ENCODE assay signal across 17 cellular contexts in the genomic region with DNA sequence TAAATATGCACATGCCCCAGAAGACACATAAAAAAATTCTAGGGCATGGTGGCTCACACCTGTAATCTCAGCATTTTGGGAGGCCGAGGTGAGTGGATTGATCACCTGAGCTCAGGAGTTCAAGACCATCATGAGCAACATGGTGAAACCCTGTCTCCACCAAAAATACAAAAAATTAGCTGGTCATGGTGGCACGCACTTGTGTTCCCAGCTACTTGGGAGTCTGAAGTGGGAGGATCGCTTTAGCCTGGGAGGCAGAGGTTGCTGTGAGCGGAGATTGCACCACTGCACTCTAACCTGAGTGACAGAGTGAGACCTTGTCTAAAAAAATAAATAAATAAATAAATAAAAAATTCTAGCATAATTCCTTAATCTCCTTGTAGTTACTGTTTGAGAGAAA. TPM values are rescaled to one million over a fixed set of nuclear protein-coding genes. Genes with fewer than 3 reads are reported as not detected.
A peak's percentile ranks its signal among the peaks of the same experiment; 100 is the strongest.
DNase-seq lines count a peak whose midpoint lies in the region; ATAC-seq and TF ChIP-seq lines count a peak whose summit lies in the region.
"Had no signal": no experiment of that assay in that cellular context is flagged by ENCODE, and none has a peak within 500 bp of the region (broad histone marks: within the 10 kb centered on the region; RNA-seq: fewer than 3 reads in every experiment).

No MANE protein-coding gene starts in this region.

- no peaks in the 10 kb centered on the region for H3K9me2 ChIP-seq in SK-N-SH

- no peaks in the 10 kb centered on the region for H3K9me3 Mint-ChIP-seq in T-helper 1 cell treated with Interleukin-12 subunit alpha and Interleukin-12 subunit beta and Interleukin-4 antibody, amounts not matched to agents 30 μg/mL and 1 μg/mL, for 36 hours
- peaks cover 0 to 2% (median 0%) of the 10 kb centered on the region in 7 donors for H3K9me3 Mint-ChIP-seq in CD4-positive, CD25-positive, alpha-beta regulatory T cell
- H3K9me3 Mint-ChIP-seq in activated CD8-positive, alpha-beta T cell treated with anti-CD3 and anti-CD28 coated beads, Interleukin-2, amount 10 ng/mL, durations not matched to agents 7 days and 5 days (ENCODE audit: insufficient read depth): no peaks in the 10 kb centered on the region
- no peaks in the 10 kb centered on the region for H3K9me3 Mint-ChIP-seq in effector memory CD8-positive, alpha-beta T cell
- H3K9me3 Mint-ChIP-seq: HFFc6, IgD-negative memory B cell had no signal

- peak overlapping the region; percentile 97 for H3K27ac ChIP-seq in CD4-positive, CD25-positive, alpha-beta regulatory T cell (ENCODE audit: insufficient read depth, low read length, poor library complexity, severe bottlenecking)
- no peak overlapping the region for H3K27ac ChIP-seq in SK-N-SH (ENCODE audit: low read depth in 2 of 2, low read length in 1 of 2)
- H3K27ac ChIP-seq: 22Rv1, coronary artery, pancreas had no signal

- peaks cover 43% of the 10 kb centered on the region for H3K36me3 ChIP-seq in CD4-positive, CD25-positive, alpha-beta regulatory T cell (ENCODE audit: control insufficient read depth, insufficient read depth, low read length)
- H3K36me3 ChIP-seq in SK-N-SH (replicated peaks in 1 of 2; ENCODE audit: control insufficient read depth in 1 of 2, insufficient read depth in 2 of 2, low read length in 1 of 2): no peaks in the 10 kb centered on the region
- H3K36me3 ChIP-seq: pancreas had no signal

- ATAC-seq in CD4-positive, CD25-positive, alpha-beta regulatory T cell (ENCODE audit: low read depth in 2 of 2): no peak
- ATAC-seq in activated CD8-positive, alpha-beta T cell treated with anti-CD3 and anti-CD28 coated beads, Interleukin-2, amount 10 ng/mL, durations not matched to agents 7 days and 5 days: no peak
- ATAC-seq in effector memory CD8-positive, alpha-beta T cell (replicated peaks): no peak
- ATAC-seq: pancreas, sciatic nerve had no signal

- H3K36me3 Mint-ChIP-seq in T-helper 1 cell treated with Interleukin-12 subunit alpha and Interleukin-12 subunit beta and Interleukin-4 antibody, amounts not matched to agents 30 μg/mL and 1 μg/mL, for 36 hours (ENCODE audit: low read depth): peaks cover 63% of the 10 kb centered on the region
- H3K36me3 Mint-ChIP-seq in CD4-positive, CD25-positive, alpha-beta regulatory T cell: peaks cover 33% of the 10 kb centered on the region
- peaks cover 77% of the 10 kb centered on the region for H3K36me3 Mint-ChIP-seq in activated CD8-positive, alpha-beta T cell treated with anti-CD3 and anti-CD28 coated beads, Interleukin-2, amount 10 ng/mL, durations not matched to agents 7 days and 5 days (ENCODE audit: low read depth)
- H3K36me3 Mint-ChIP-seq in effector memory CD8-positive, alpha-beta T cell (ENCODE audit: insufficient read depth): peaks cover 100% of the 10 kb centered on the region

- H3K4me1 ChIP-seq in CD4-positive, CD25-positive, alpha-beta regulatory T cell (ENCODE audit: control insufficient read depth, insufficient read depth, low read length, poor library complexity, severe bottlenecking): peaks cover 56% of the 10 kb centered on the region
- no peaks in the 10 kb centered on the region for H3K4me1 ChIP-seq in SK-N-SH (ENCODE audit: control insufficient read depth in 1 of 2, insufficient read depth in 2 of 2, low read depth in 1 of 2, low read length in 1 of 2)
- H3K4me1 ChIP-seq: pancreas had no signal

- TF ChIP-seq EP300 in SK-N-SH (IDR thresholded peaks at IDR 0.05; ENCODE audit: borderline replicate concordance in 1 of 2, low read depth in 1 of 2, low read length in 1 of 2): no peak

- no peak overlapping the region for H3K9ac ChIP-seq in SK-N-SH

- no peaks in the 10 kb centered on the region for H3F3A ChIP-seq in SK-N-SH (replicated peaks; ENCODE audit: insufficient read depth)

- CTCF ChIA-PET in activated CD8-positive, alpha-beta T cell treated with anti-CD3 and anti-CD28 coated beads, Interleukin-2, amount 10 ng/mL, durations not matched to agents 7 days and 5 days (lab: Charles Lee): interaction anchor here (2.1 to 17.2 kb wide), 4 partner anchors 14 to 111 kb away, joined by 8 to 855 read pairs (median 31); partner anchors contain the start of gene CLEC2B
- CTCF ChIA-PET in SK-N-SH (lab: Yijun Ruan, JAX): interaction anchor here (1.0 to 3.2 kb wide), 2 partner anchors 13 to 48 kb away, joined by 3 to 11 read pairs; no protein-coding TSS in a partner anchor

- H3K4me3 Mint-ChIP-seq in T-helper 1 cell treated with Interleukin-12 subunit alpha and Interleukin-12 subunit beta and Interleukin-4 antibody, amounts not matched to agents 30 μg/mL and 1 μg/mL, for 36 hours: peak overlapping the region; percentile 97
- H3K4me3 Mint-ChIP-seq in CD4-positive, CD25-positive, alpha-beta regulatory T cell: peak overlapping the region; percentile 87 to 99 (median 95)
- H3K4me3 Mint-ChIP-seq in activated CD8-positive, alpha-beta T cell treated with anti-CD3 and anti-CD28 coated beads, Interleukin-2, amount 10 ng/mL, durations not matched to agents 7 days and 5 days: peak overlapping the region; percentile 92
- peak overlapping the region; percentile 91 to 98 for H3K4me3 Mint-ChIP-seq in effector memory CD8-positive, alpha-beta T cell
- H3K4me3 Mint-ChIP-seq: HFFc6 had no signal

- no peaks in the 10 kb centered on the region for H3K27me3 Mint-ChIP-seq in T-helper 1 cell treated with Interleukin-12 subunit alpha and Interleukin-12 subunit beta and Interleukin-4 antibody, amounts not matched to agents 30 μg/mL and 1 μg/mL, for 36 hours (ENCODE audit: low read depth)
- no peaks in the 10 kb centered on the region for H3K27me3 Mint-ChIP-seq in CD4-positive, CD25-positive, alpha-beta regulatory T cell
- no peaks in the 10 kb centered on the region for H3K27me3 Mint-ChIP-seq in activated CD8-positive, alpha-beta T cell treated with anti-CD3 and anti-CD28 coated beads, Interleukin-2, amount 10 ng/mL, durations not matched to agents 7 days and 5 days (ENCODE audit: low read depth)
- H3K27me3 Mint-ChIP-seq in effector memory CD8-positive, alpha-beta T cell: no peaks in the 10 kb centered on the region
- H3K27me3 Mint-ChIP-seq: IgD-negative memory B cell had no signal

- TF ChIP-seq RAD21 in SK-N-SH (IDR thresholded peaks at IDR 0.05; ENCODE audit: low read length): no peak

- H4K20me1 ChIP-seq in SK-N-SH (ENCODE audit: insufficient read depth): no peaks in the 10 kb centered on the region

- 11% methylated on average over 4 of the region's 4 CpGs for WGBS in SK-N-SH (ENCODE audit: low lambda C conversion rate)

- H3K4me3 ChIP-seq in CD4-positive, CD25-positive, alpha-beta regulatory T cell (ENCODE audit: low read depth, low read length): peak overlapping the region; percentile 100
- no peak overlapping the region for H3K4me3 ChIP-seq in SK-N-SH (ENCODE audit: low read depth in 2 of 2, low read length in 1 of 2)
- H3K4me3 ChIP-seq: coronary artery, pancreas had no signal

- H3K9me3 ChIP-seq in CD4-positive, CD25-positive, alpha-beta regulatory T cell (ENCODE audit: control insufficient read depth in 2 of 2, low read length in 2 of 2): no peaks in the 10 kb centered on the region
- H3K9me3 ChIP-seq in SK-N-SH: no peaks in the 10 kb centered on the region
- H3K9me3 ChIP-seq: pancreas had no signal

- H3K79me2 ChIP-seq in SK-N-SH (ENCODE audit: insufficient read depth): no peaks in the 10 kb centered on the region

- POLR2A ChIA-PET in activated CD8-positive, alpha-beta T cell treated with anti-CD3 and anti-CD28 coated beads, Interleukin-2, amount 10 ng/mL, durations not matched to agents 7 days and 5 days (lab: Charles Lee): interaction anchor here (1.0 to 15.5 kb wide), 10 partner anchors 11 to 797 kb away, joined by 3 to 494 read pairs (median 46); partner anchors contain the start of genes CLEC2B and CLEC2D
- POLR2A ChIA-PET in SK-N-SH (lab: Yijun Ruan, JAX): no interaction called here

- H3K4me2 ChIP-seq in SK-N-SH: no peak overlapping the region

- H3K27me3 ChIP-seq in CD4-positive, CD25-positive, alpha-beta regulatory T cell (ENCODE audit: control insufficient read depth, insufficient read depth, low read length): no peaks in the 10 kb centered on the region
- H3K27me3 ChIP-seq in SK-N-SH (ENCODE audit: insufficient read depth): peaks cover 19% of the 10 kb centered on the region
- H3K27me3 ChIP-seq: pancreas had no signal

- no peak for TF ChIP-seq CTCF in SK-N-SH (IDR thresholded peaks at IDR 0.05)

- peak overlapping the region; percentile 97 for H3K27ac Mint-ChIP-seq in T-helper 1 cell treated with Interleukin-12 subunit alpha and Interleukin-12 subunit beta and Interleukin-4 antibody, amounts not matched to agents 30 μg/mL and 1 μg/mL, for 36 hours
- peak overlapping the region in 2 of 3 donors; percentile 65 to 99 for H3K27ac Mint-ChIP-seq in CD4-positive, CD25-positive, alpha-beta regulatory T cell
- H3K27ac Mint-ChIP-seq in activated CD8-positive, alpha-beta T cell treated with anti-CD3 and anti-CD28 coated beads, Interleukin-2, amount 10 ng/mL, durations not matched to agents 7 days and 5 days: peak overlapping the region; percentile 94
- peak overlapping the region; percentile 89 to 96 for H3K27ac Mint-ChIP-seq in effector memory CD8-positive, alpha-beta T cell
- H3K27ac Mint-ChIP-seq: HFFc6 had no signal

- no peak for DNase-seq in T-helper 1 cell
- no peak for DNase-seq in CD4-positive, CD25-positive, alpha-beta regulatory T cell
- no peak for DNase-seq in activated CD8-positive, alpha-beta T cell treated with anti-CD3 and anti-CD28 coated beads, Interleukin-2, amount 10 ng/mL, durations not matched to agents 7 days and 5 days
- DNase-seq in effector memory CD8-positive, alpha-beta T cell: no peak
- DNase-seq in C1 segment of cervical spinal cord (lab: John Stamatoyannopoulos, UW): no peak
- DNase-seq in Kasumi-1 (lab: John Stamatoyannopoulos, UW): no peak
- DNase-seq in SK-N-SH: no peak
- DNase-seq: HFFc6, NCI-H2029, pancreas had no signal

- H3K4me1 Mint-ChIP-seq in T-helper 1 cell treated with Interleukin-12 subunit alpha and Interleukin-12 subunit beta and Interleukin-4 antibody, amounts not matched to agents 30 μg/mL and 1 μg/mL, for 36 hours (ENCODE audit: low read depth): peaks cover 52% of the 10 kb centered on the region
- H3K4me1 Mint-ChIP-seq in CD4-positive, CD25-positive, alpha-beta regulatory T cell: peaks cover 42 to 70% (median 58%) of the 10 kb centered on the region in 4 donors
- peaks cover 39% of the 10 kb centered on the region for H3K4me1 Mint-ChIP-seq in activated CD8-positive, alpha-beta T cell treated with anti-CD3 and anti-CD28 coated beads, Interleukin-2, amount 10 ng/mL, durations not matched to agents 7 days and 5 days (ENCODE audit: low read depth)
- peaks cover 42 to 67% of the 10 kb centered on the region in 2 donors for H3K4me1 Mint-ChIP-seq in effector memory CD8-positive, alpha-beta T cell (ENCODE audit: low read depth in 2 of 2)

- H2AFZ ChIP-seq in SK-N-SH (ENCODE audit: low read depth): no peak overlapping the region

RNA-seq across cellular contexts. Expression of gene CD69, which starts 3.9 kb away (rescaled TPM):
- 1,130 TPM for total RNA-seq in CD4-positive, CD25-positive, alpha-beta regulatory T cell
- 100 to 1,000 TPM; 189 to 259 (median 222) TPM for polyA plus RNA-seq in CD4-positive, CD25-positive, alpha-beta regulatory T cell
- total RNA-seq in activated CD8-positive, alpha-beta T cell treated with anti-CD3 and anti-CD28 coated beads, Interleukin-2, amount 10 ng/mL, durations not matched to agents 7 days and 5 days: 100 to 1,000 TPM; 115 to 116 TPM
- polyA plus RNA-seq in SK-N-SH (2012; rRNA removed): not detected in 2 replicates
- not detected in 2 replicates for polyA plus RNA-seq in SK-N-SH (2012; cell fraction: cytosol; rRNA removed)
- not detected in 2 replicates for polyA plus RNA-seq in SK-N-SH (2012; cell fraction: nucleus; rRNA removed)
- total RNA-seq: HFFc6 had no signal
- polyA plus RNA-seq: keratinocyte had no signal

RNA-seq across cellular contexts. Expression of gene CLECL1, which starts 23.9 kb away (rescaled TPM):
- total RNA-seq in CD4-positive, CD25-positive, alpha-beta regulatory T cell: 0.84 TPM
- polyA plus RNA-seq in CD4-positive, CD25-positive, alpha-beta regulatory T cell: not detected
- total RNA-seq in activated CD8-positive, alpha-beta T cell treated with anti-CD3 and anti-CD28 coated beads, Interleukin-2, amount 10 ng/mL, durations not matched to agents 7 days and 5 days: 1 to 10 TPM; 1.3 to 1.6 TPM
- polyA plus RNA-seq in SK-N-SH (2012; rRNA removed): not detected in 2 replicates
- not detected in 2 replicates for polyA plus RNA-seq in SK-N-SH (2012; cell fraction: cytosol; rRNA removed)
- polyA plus RNA-seq in SK-N-SH (2012; cell fraction: nucleus; rRNA removed): not detected in 2 replicates
- total RNA-seq: HFFc6, lung microvascular endothelial cell had no signal
- polyA plus RNA-seq: keratinocyte, pancreas had no signal
